1 cellular context compared by ENCODE assay signal in genomic region chr6:116680880-116681672, GRCh38.
TF ChIP-seq lines count a peak whose summit lies in the region.

Gene KPNA5 (plus strand): TSS chr6:116681211. CDS start chr6:116681335, 124 bp downstream.

TF ChIP-seq in HepG2, 621 proteins besides CTCF, POLR2A, EP300 and RAD21 (continued from another document and continues in another):
- no peak for TF ChIP-seq PAWR (CRISPR knock-in tag; IDR thresholded peaks at IDR 0.05; ENCODE audit: borderline replicate concordance)
- peak; percentile 48; the same call in 1 of the 2 replicates for TF ChIP-seq MXD1 (CRISPR knock-in tag; IDR thresholded peaks at IDR 0.05)
- peak; percentile 62 for TF ChIP-seq ETV5 (CRISPR knock-in tag; IDR thresholded peaks at IDR 0.05; ENCODE audit: borderline replicate concordance)
- no peak for TF ChIP-seq LCORL (IDR thresholded peaks at IDR 0.05)
- TF ChIP-seq LCORL (CRISPR knock-in tag; IDR thresholded peaks at IDR 0.05) = peak; percentile 57; the same call in 1 of the 2 replicates
- TF ChIP-seq, protein P1, sequence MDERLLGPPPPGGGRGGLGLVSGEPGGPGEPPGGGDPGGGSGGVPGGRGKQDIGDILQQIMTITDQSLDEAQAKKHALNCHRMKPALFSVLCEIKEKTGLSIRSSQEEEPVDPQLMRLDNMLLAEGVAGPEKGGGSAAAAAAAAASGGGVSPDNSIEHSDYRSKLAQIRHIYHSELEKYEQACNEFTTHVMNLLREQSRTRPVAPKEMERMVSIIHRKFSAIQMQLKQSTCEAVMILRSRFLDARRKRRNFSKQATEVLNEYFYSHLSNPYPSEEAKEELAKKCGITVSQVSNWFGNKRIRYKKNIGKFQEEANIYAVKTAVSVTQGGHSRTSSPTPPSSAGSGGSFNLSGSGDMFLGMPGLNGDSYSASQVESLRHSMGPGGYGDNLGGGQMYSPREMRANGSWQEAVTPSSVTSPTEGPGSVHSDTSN (CRISPR knock-in tag; IDR thresholded peaks at IDR 0.05) = 0 out of 2 replicates have a peak, but pooled peaks have one; percentile 35
- TF ChIP-seq WIZ (CRISPR knock-in tag; IDR thresholded peaks at IDR 0.05) = no peak
- TF ChIP-seq ZNF792 (CRISPR knock-in tag; IDR thresholded peaks at IDR 0.05) = peak; percentile 88
- no peak for TF ChIP-seq ZNF75D (CRISPR knock-in tag; IDR thresholded peaks at IDR 0.05; ENCODE audit: borderline replicate concordance)
- TF ChIP-seq ZNF616 (CRISPR knock-in tag; IDR thresholded peaks at IDR 0.05; ENCODE audit: low read depth) = peak; percentile 60; the same call in 1 of the 2 replicates
- no peak for TF ChIP-seq ZNF282 (IDR thresholded peaks at IDR 0.05; ENCODE audit: partially characterized antibody)
- TF ChIP-seq, protein P2, sequence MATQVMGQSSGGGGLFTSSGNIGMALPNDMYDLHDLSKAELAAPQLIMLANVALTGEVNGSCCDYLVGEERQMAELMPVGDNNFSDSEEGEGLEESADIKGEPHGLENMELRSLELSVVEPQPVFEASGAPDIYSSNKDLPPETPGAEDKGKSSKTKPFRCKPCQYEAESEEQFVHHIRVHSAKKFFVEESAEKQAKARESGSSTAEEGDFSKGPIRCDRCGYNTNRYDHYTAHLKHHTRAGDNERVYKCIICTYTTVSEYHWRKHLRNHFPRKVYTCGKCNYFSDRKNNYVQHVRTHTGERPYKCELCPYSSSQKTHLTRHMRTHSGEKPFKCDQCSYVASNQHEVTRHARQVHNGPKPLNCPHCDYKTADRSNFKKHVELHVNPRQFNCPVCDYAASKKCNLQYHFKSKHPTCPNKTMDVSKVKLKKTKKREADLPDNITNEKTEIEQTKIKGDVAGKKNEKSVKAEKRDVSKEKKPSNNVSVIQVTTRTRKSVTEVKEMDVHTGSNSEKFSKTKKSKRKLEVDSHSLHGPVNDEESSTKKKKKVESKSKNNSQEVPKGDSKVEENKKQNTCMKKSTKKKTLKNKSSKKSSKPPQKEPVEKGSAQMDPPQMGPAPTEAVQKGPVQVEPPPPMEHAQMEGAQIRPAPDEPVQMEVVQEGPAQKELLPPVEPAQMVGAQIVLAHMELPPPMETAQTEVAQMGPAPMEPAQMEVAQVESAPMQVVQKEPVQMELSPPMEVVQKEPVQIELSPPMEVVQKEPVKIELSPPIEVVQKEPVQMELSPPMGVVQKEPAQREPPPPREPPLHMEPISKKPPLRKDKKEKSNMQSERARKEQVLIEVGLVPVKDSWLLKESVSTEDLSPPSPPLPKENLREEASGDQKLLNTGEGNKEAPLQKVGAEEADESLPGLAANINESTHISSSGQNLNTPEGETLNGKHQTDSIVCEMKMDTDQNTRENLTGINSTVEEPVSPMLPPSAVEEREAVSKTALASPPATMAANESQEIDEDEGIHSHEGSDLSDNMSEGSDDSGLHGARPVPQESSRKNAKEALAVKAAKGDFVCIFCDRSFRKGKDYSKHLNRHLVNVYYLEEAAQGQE (IDR thresholded peaks at IDR 0.05; ENCODE audit: borderline replicate concordance in 1 of 2, low read depth in 1 of 2, low read length in 2 of 2) = peak in 1 of 2 experiments; percentile 53; a peak in 1 of 4 replicates
- peak; percentile 50; the same call in 1 of the 2 replicates for TF ChIP-seq ZNF253 (CRISPR knock-in tag; IDR thresholded peaks at IDR 0.05; ENCODE audit: borderline replicate concordance)
- TF ChIP-seq, protein P3, sequence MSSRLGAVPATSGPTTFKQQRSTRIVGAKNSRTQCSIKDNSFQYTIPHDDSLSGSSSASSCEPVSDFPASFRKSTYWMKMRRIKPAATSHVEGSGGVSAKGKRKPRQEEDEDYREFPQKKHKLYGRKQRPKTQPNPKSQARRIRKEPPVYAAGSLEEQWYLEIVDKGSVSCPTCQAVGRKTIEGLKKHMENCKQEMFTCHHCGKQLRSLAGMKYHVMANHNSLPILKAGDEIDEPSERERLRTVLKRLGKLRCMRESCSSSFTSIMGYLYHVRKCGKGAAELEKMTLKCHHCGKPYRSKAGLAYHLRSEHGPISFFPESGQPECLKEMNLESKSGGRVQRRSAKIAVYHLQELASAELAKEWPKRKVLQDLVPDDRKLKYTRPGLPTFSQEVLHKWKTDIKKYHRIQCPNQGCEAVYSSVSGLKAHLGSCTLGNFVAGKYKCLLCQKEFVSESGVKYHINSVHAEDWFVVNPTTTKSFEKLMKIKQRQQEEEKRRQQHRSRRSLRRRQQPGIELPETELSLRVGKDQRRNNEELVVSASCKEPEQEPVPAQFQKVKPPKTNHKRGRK (CRISPR knock-in tag; IDR thresholded peaks at IDR 0.05) = 0 out of 2 replicates have a peak, but pooled peaks have one; percentile 50
- peak; percentile 43; the same call in 1 of the 2 replicates for TF ChIP-seq SAFB2 (CRISPR knock-in tag; IDR thresholded peaks at IDR 0.05; ENCODE audit: borderline replicate concordance, low read depth)
- TF ChIP-seq HNRNPL (IDR thresholded peaks at IDR 0.05; ENCODE audit: low read depth, low read length) = no peak
- peak; percentile 94; the same call in 1 of the 2 replicates for TF ChIP-seq KAT7 (CRISPR knock-in tag; IDR thresholded peaks at IDR 0.05; ENCODE audit: borderline replicate concordance)
- TF ChIP-seq SMYD3 (CRISPR knock-in tag; IDR thresholded peaks at IDR 0.05) = no peak; the same call in 1 of the 2 replicates
- peak; percentile 71; the same call in 1 of the 2 replicates for TF ChIP-seq GATA4 (IDR thresholded peaks at IDR 0.05; ENCODE audit: borderline replicate concordance, low read depth)
- peak; percentile 98 for TF ChIP-seq ZNF687 (CRISPR knock-in tag; IDR thresholded peaks at IDR 0.05)
- peak; percentile 64 for TF ChIP-seq ZNF121 (CRISPR knock-in tag; IDR thresholded peaks at IDR 0.05)
- TF ChIP-seq CEBPB (IDR thresholded peaks at IDR 0.05; ENCODE audit: borderline replicate concordance, low read depth, low read length) = no peak
- peak; percentile 72; the same call in 1 of the 2 replicates for TF ChIP-seq ELF3 (CRISPR knock-in tag; IDR thresholded peaks at IDR 0.05)
- TF ChIP-seq ZNF547 (CRISPR knock-in tag; IDR thresholded peaks at IDR 0.05) = peak; percentile 91
- TF ChIP-seq, protein P4, sequence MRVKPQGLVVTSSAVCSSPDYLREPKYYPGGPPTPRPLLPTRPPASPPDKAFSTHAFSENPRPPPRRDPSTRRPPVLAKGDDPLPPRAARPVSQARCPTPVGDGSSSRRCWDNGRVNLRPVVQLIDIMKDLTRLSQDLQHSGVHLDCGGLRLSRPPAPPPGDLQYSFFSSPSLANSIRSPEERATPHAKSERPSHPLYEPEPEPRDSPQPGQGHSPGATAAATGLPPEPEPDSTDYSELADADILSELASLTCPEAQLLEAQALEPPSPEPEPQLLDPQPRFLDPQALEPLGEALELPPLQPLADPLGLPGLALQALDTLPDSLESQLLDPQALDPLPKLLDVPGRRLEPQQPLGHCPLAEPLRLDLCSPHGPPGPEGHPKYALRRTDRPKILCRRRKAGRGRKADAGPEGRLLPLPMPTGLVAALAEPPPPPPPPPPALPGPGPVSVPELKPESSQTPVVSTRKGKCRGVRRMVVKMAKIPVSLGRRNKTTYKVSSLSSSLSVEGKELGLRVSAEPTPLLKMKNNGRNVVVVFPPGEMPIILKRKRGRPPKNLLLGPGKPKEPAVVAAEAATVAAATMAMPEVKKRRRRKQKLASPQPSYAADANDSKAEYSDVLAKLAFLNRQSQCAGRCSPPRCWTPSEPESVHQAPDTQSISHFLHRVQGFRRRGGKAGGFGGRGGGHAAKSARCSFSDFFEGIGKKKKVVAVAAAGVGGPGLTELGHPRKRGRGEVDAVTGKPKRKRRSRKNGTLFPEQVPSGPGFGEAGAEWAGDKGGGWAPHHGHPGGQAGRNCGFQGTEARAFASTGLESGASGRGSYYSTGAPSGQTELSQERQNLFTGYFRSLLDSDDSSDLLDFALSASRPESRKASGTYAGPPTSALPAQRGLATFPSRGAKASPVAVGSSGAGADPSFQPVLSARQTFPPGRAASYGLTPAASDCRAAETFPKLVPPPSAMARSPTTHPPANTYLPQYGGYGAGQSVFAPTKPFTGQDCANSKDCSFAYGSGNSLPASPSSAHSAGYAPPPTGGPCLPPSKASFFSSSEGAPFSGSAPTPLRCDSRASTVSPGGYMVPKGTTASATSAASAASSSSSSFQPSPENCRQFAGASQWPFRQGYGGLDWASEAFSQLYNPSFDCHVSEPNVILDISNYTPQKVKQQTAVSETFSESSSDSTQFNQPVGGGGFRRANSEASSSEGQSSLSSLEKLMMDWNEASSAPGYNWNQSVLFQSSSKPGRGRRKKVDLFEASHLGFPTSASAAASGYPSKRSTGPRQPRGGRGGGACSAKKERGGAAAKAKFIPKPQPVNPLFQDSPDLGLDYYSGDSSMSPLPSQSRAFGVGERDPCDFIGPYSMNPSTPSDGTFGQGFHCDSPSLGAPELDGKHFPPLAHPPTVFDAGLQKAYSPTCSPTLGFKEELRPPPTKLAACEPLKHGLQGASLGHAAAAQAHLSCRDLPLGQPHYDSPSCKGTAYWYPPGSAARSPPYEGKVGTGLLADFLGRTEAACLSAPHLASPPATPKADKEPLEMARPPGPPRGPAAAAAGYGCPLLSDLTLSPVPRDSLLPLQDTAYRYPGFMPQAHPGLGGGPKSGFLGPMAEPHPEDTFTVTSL (CRISPR knock-in tag; IDR thresholded peaks at IDR 0.05; ENCODE audit: borderline replicate concordance) = peak; percentile 56; the same call in 1 of the 2 replicates
- no peak for TF ChIP-seq CC2D1A (CRISPR knock-in tag; IDR thresholded peaks at IDR 0.05)
- TF ChIP-seq ZFYVE20 (CRISPR knock-in tag; IDR thresholded peaks at IDR 0.05; ENCODE audit: borderline replicate concordance, low read depth) = no peak
- peak; percentile 61 for TF ChIP-seq ZFX (CRISPR knock-in tag; IDR thresholded peaks at IDR 0.05; ENCODE audit: low read depth)
- peak; percentile 67 to 87; a peak in 3 of 4 replicates for TF ChIP-seq KLF16 (CRISPR knock-in tag; IDR thresholded peaks at IDR 0.05)
- TF ChIP-seq, protein P5, sequence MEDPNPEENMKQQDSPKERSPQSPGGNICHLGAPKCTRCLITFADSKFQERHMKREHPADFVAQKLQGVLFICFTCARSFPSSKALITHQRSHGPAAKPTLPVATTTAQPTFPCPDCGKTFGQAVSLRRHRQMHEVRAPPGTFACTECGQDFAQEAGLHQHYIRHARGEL (CRISPR knock-in tag; IDR thresholded peaks at IDR 0.05) = no peak
- TF ChIP-seq CBX5 (CRISPR knock-in tag; IDR thresholded peaks at IDR 0.05; ENCODE audit: borderline replicate concordance) = no peak
- TF ChIP-seq ZNF207 (IDR thresholded peaks at IDR 0.05; ENCODE audit: borderline replicate concordance) = no peak
- TF ChIP-seq NAIF1 (CRISPR knock-in tag; IDR thresholded peaks at IDR 0.05; ENCODE audit: borderline replicate concordance) = peak; percentile 99
- peak; percentile 91 for TF ChIP-seq ZNF274 (CRISPR knock-in tag; IDR thresholded peaks at IDR 0.05)
- no peak; the same call in 1 of the 2 replicates for TF ChIP-seq ZNF678 (CRISPR knock-in tag; IDR thresholded peaks at IDR 0.05)
- TF ChIP-seq SP5 (CRISPR knock-in tag; IDR thresholded peaks at IDR 0.05; ENCODE audit: borderline replicate concordance, low read depth) = peak; percentile 64
- TF ChIP-seq ZBTB21 (CRISPR knock-in tag; IDR thresholded peaks at IDR 0.05) = no peak
- peak; percentile 47; the same call in 1 of the 2 replicates for TF ChIP-seq MED13 (CRISPR knock-in tag; IDR thresholded peaks at IDR 0.05)
- TF ChIP-seq, protein P6, sequence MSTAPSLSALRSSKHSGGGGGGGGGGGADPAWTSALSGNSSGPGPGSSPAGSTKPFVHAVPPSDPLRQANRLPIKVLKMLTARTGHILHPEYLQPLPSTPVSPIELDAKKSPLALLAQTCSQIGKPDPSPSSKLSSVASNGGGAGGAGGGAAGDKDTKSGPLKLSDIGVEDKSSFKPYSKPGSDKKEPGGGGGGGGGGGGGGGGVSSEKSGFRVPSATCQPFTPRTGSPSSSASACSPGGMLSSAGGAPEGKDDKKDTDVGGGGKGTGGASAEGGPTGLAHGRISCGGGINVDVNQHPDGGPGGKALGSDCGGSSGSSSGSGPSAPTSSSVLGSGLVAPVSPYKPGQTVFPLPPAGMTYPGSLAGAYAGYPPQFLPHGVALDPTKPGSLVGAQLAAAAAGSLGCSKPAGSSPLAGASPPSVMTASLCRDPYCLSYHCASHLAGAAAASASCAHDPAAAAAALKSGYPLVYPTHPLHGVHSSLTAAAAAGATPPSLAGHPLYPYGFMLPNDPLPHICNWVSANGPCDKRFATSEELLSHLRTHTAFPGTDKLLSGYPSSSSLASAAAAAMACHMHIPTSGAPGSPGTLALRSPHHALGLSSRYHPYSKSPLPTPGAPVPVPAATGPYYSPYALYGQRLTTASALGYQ (CRISPR knock-in tag; IDR thresholded peaks at IDR 0.05) = 0 out of 2 replicates have a peak, but pooled peaks have one; percentile 6
- TF ChIP-seq POLR2AphosphoS2 (IDR thresholded peaks at IDR 0.05; ENCODE audit: low read depth, low read length) = no peak
- peak; percentile 81 for TF ChIP-seq ZFP37 (CRISPR knock-in tag; IDR thresholded peaks at IDR 0.05; ENCODE audit: borderline replicate concordance)
- no peak for TF ChIP-seq ZSCAN30 (CRISPR knock-in tag; IDR thresholded peaks at IDR 0.05)
- peak; percentile 94 for TF ChIP-seq ZNF264 (CRISPR knock-in tag; IDR thresholded peaks at IDR 0.05)
- TF ChIP-seq CHD2 (IDR thresholded peaks at IDR 0.05; ENCODE audit: low read depth, low read length) = 0 out of 2 replicates have a peak, but pooled peaks have one; percentile 9
- TF ChIP-seq SMC3 (IDR thresholded peaks at IDR 0.05; ENCODE audit: low read length) = no peak
- TF ChIP-seq SOX6 (IDR thresholded peaks at IDR 0.05) = no peak
- peak; percentile 72 for TF ChIP-seq SOX6 (CRISPR knock-in tag; IDR thresholded peaks at IDR 0.05)
- TF ChIP-seq GABPB1 (CRISPR knock-in tag; IDR thresholded peaks at IDR 0.05) = peak; percentile 84; the same call in 1 of the 2 replicates
